Comparison of ENCODE assay signal across 8 cellular contexts in genomic region chr3:50350527-50351317, GRCh38. TPM values are rescaled to one million over a fixed set of nuclear protein-coding genes. Genes with fewer than 3 reads are reported as not detected.
A peak's percentile ranks its signal among the peaks of the same experiment; 100 is the strongest.
DNase-seq lines count a peak whose midpoint lies in the region; ATAC-seq and TF ChIP-seq lines count a peak whose summit lies in the region.

A gene with protein sequence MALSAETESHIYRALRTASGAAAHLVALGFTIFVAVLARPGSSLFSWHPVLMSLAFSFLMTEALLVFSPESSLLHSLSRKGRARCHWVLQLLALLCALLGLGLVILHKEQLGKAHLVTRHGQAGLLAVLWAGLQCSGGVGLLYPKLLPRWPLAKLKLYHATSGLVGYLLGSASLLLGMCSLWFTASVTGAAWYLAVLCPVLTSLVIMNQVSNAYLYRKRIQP (plus strand): TSS chr3:50350862. CDS start chr3:50351434, 572 bp downstream.
Gene NPRL2, minus strand, starts transcription at chr3:50350775. Its CDS starts 123 bp downstream, at chr3:50350652.

- H3K27ac ChIP-seq in OCI-LY1 (ENCODE audit: low read depth, low read length, poor library complexity, severe bottlenecking), result peak within 1 kb of the TSS; percentile 74
- peak within 1 kb of the TSS; percentile 75 for H3K27ac ChIP-seq in mesodermal cell (ENCODE audit: low read depth, low read length, severe bottlenecking)

- DNase-seq in D341Med (ENCODE audit: low spot score), result peak; percentile 97
- DNase-seq in HuH-7 (ENCODE audit: low spot score), result peak; percentile 99
- peak; percentile 99 for DNase-seq in activated CD8-positive, alpha-beta memory T cell treated with anti-CD3 and anti-CD28 coated beads, Interleukin-2, amount 50 U/mL, for 4 hours
- DNase-seq in stimulated activated CD8-positive, alpha-beta memory T cell treated with anti-CD3 and anti-CD28 coated beads, Interleukin-15, amount 100 ng/mL, for 24 hours (ENCODE audit: low read depth), result peak; percentile 98

- WGBS in mesodermal cell (ENCODE audit: insufficient coverage in 2 of 2), 2 experiments, result 3% methylated on average over 64 of the region's 64 CpGs

- no peaks in the 10 kb centered on the region for H3K27me3 ChIP-seq in OCI-LY1 (ENCODE audit: insufficient read depth, low read length)

- peak; percentile 80 for ATAC-seq in GM21447 (IDR thresholded peaks at IDR 0.05; ENCODE audit: unreplicated experiment)

- H3K4me1 ChIP-seq in OCI-LY1 (ENCODE audit: insufficient read depth, low read length, severe bottlenecking), result peaks cover 30% of the 10 kb centered on the region
- H3K4me1 ChIP-seq in mesodermal cell (ENCODE audit: control insufficient read depth, insufficient read depth, low read length, poor library complexity, severe bottlenecking), result no peaks in the 10 kb centered on the region

- TF ChIP-seq CTCF in OCI-LY1 (IDR thresholded peaks at IDR 0.05; ENCODE audit: low read length), result no peak

- H3K4me2 ChIP-seq in OCI-LY1 (ENCODE audit: low read length), result peak within 1 kb of the TSS; percentile 88

- no peaks in the 10 kb centered on the region for H4K20me1 ChIP-seq in OCI-LY1 (ENCODE audit: insufficient read depth, low read length)

- peak within 1 kb of the TSS; percentile 86 for H3K9ac ChIP-seq in OCI-LY1 (ENCODE audit: low read length)

- H3K9me3 ChIP-seq in OCI-LY1 (ENCODE audit: low read length) (no peaks in the 10 kb centered on the region), mesodermal cell (ENCODE audit: control insufficient read depth, low read length) (no peaks in the 10 kb centered on the region)

- H3K79me2 ChIP-seq in OCI-LY1 (ENCODE audit: insufficient read depth, low read length), result no peaks in the 10 kb centered on the region

- H3K4me3 ChIP-seq in OCI-LY1 (ENCODE audit: low read depth, low read length, poor library complexity, severe bottlenecking) (peak within 1 kb of the TSS; percentile 76), mesodermal cell (ENCODE audit: extremely low read depth, insufficient read depth, low read length, poor library complexity, severe bottlenecking) (peak within 1 kb of the TSS; percentile 71)

- H3K9me2 ChIP-seq in OCI-LY1 (ENCODE audit: low read depth, low read length), result no peaks in the 10 kb centered on the region

- in situ Hi-C loops in endometrial microvascular endothelial cells (cut with HindIII; ENCODE audit: inconsistent ontology term, low pct_unique_long_range_greater_than_20kb, low sequenced_read_pairs), result no loop called here

- H3F3A ChIP-seq in OCI-LY1 (ENCODE audit: insufficient read depth, low read length), result no peaks in the 10 kb centered on the region

- H3K36me3 ChIP-seq in OCI-LY1 (ENCODE audit: insufficient read depth, low read length), result peaks cover 50% of the 10 kb centered on the region; the same call in 1 of the 2 replicates
- H3K36me3 ChIP-seq in mesodermal cell (ENCODE audit: control insufficient read depth, insufficient read depth, low read length), result peaks cover 41% of the 10 kb centered on the region

- H2AFZ ChIP-seq in OCI-LY1 (ENCODE audit: low read length), result no peak within 1 kb of the TSS

RNA-seq across cellular contexts. Expression of the first gene that starts in this region (rescaled TPM):
- total RNA-seq in endometrial microvascular endothelial cells (ENCODE audit: inconsistent ontology term), result 40.8 TPM
- 11.6 TPM for polyA plus RNA-seq in mesodermal cell (2013, experiment 1 of 2)
- polyA plus RNA-seq in mesodermal cell (2013, experiment 2 of 2), result 10.5 TPM

RNA-seq across cellular contexts. Expression of gene NPRL2, which starts in this region (rescaled TPM):
- 13.6 TPM for total RNA-seq in endometrial microvascular endothelial cells (ENCODE audit: inconsistent ontology term)
- polyA plus RNA-seq in mesodermal cell (2013, experiment 1 of 2), result 30.2 TPM
- polyA plus RNA-seq in mesodermal cell (2013, experiment 2 of 2), result 29.5 TPM

Comparison
In these comparisons a context has a peak if more than half of its experiments do, and no peak if none do; other contexts are left out.
1. Peak in every context shown above with its lines: DNase-seq, ATAC-seq, H3K4me3 ChIP-seq and H3K27ac ChIP-seq.